ENCODE assay signal across 1 cellular context in genomic region chr22:44701824-44702478, GRCh38.
A peak's percentile ranks its signal among the peaks of the same experiment; 100 is the strongest.
TF ChIP-seq lines count a peak whose summit lies in the region.

TSS of gene PRR5 (plus strand) at chr22:44702204. CDS start at chr22:44702475, 271 bp downstream.

TF ChIP-seq in HepG2, 621 proteins besides CTCF, POLR2A, EP300 and RAD21 (continued from another document and continues in another):
- TF ChIP-seq TFE3 (CRISPR knock-in tag; IDR thresholded peaks at IDR 0.05) (0 out of 2 replicates have a peak, but pooled peaks have one; percentile 28), ZNF775 (CRISPR knock-in tag; IDR thresholded peaks at IDR 0.05; ENCODE audit: borderline replicate concordance) (no peak), DNMT3B (CRISPR knock-in tag; conservative IDR thresholded peaks at IDR 0.05) (no peak), ZNF446 (CRISPR knock-in tag; IDR thresholded peaks at IDR 0.05) (no peak), TRIM24 (CRISPR knock-in tag; IDR thresholded peaks at IDR 0.05) (no peak), ZNF230 (CRISPR knock-in tag; IDR thresholded peaks at IDR 0.05) (no peak), MAFG (CRISPR knock-in tag; IDR thresholded peaks at IDR 0.05) (no peak), HNF4G (IDR thresholded peaks at IDR 0.05; ENCODE audit: borderline replicate concordance, low read depth, low read length) (no peak), HNF4G (CRISPR knock-in tag; IDR thresholded peaks at IDR 0.05; ENCODE audit: borderline replicate concordance, low read depth) (no peak), ZNF367 (CRISPR knock-in tag; IDR thresholded peaks at IDR 0.05; ENCODE audit: borderline replicate concordance) (no peak), THAP9 (CRISPR knock-in tag; IDR thresholded peaks at IDR 0.05; ENCODE audit: borderline replicate concordance) (no peak), ZFY (CRISPR knock-in tag; IDR thresholded peaks at IDR 0.05) (peak; percentile 41; the same call in 1 of the 2 replicates), ZNF773 (CRISPR knock-in tag; IDR thresholded peaks at IDR 0.05; ENCODE audit: borderline replicate concordance) (no peak), AHDC1 (CRISPR knock-in tag; IDR thresholded peaks at IDR 0.05; ENCODE audit: borderline replicate concordance) (no peak), GPN1 (CRISPR knock-in tag; IDR thresholded peaks at IDR 0.05; ENCODE audit: borderline replicate concordance) (no peak), MTF1 (CRISPR knock-in tag; IDR thresholded peaks at IDR 0.05) (no peak), ZFP62 (CRISPR knock-in tag; IDR thresholded peaks at IDR 0.05) (no peak), ZNF205 (CRISPR knock-in tag; IDR thresholded peaks at IDR 0.05) (0 out of 2 replicates have a peak, but pooled peaks have one; percentile 29), SKI (IDR thresholded peaks at IDR 0.05; ENCODE audit: partially characterized antibody) (peak; percentile 60), ZSCAN29 (CRISPR knock-in tag; conservative IDR thresholded peaks at IDR 0.05) (no peak), ZNF704 (CRISPR knock-in tag; IDR thresholded peaks at IDR 0.05; ENCODE audit: borderline replicate concordance) (no peak), ZNF510 (CRISPR knock-in tag; IDR thresholded peaks at IDR 0.05; ENCODE audit: low read depth) (no peak), ZNF781 (CRISPR knock-in tag; IDR thresholded peaks at IDR 0.05; ENCODE audit: borderline replicate concordance, not compliant biosample characterization) (no peak), ZNF224 (CRISPR knock-in tag; IDR thresholded peaks at IDR 0.05) (no peak), CSRNP2 (CRISPR knock-in tag; conservative IDR thresholded peaks at IDR 0.05; ENCODE audit: low read depth) (no peak), NONO (IDR thresholded peaks at IDR 0.05) (no peak), NONO (CRISPR knock-in tag; conservative IDR thresholded peaks at IDR 0.05) (no peak), ZNF878 (CRISPR knock-in tag; IDR thresholded peaks at IDR 0.05) (no peak), LRRFIP1 (CRISPR knock-in tag; conservative IDR thresholded peaks at IDR 0.05) (no peak), CEBPB (IDR thresholded peaks at IDR 0.05; ENCODE audit: borderline replicate concordance, low read depth, low read length) (no peak), PAWR (CRISPR knock-in tag; IDR thresholded peaks at IDR 0.05; ENCODE audit: borderline replicate concordance) (no peak), IKZF4 (CRISPR knock-in tag; IDR thresholded peaks at IDR 0.05; ENCODE audit: borderline replicate concordance, low read depth, not compliant biosample characterization) (no peak), ESRRA (CRISPR knock-in tag; IDR thresholded peaks at IDR 0.05; ENCODE audit: low read depth) (no peak), SKIL (CRISPR knock-in tag; IDR thresholded peaks at IDR 0.05; ENCODE audit: borderline replicate concordance) (no peak), ZBTB26 (CRISPR knock-in tag; IDR thresholded peaks at IDR 0.05; ENCODE audit: borderline replicate concordance) (0 out of 2 replicates have a peak, but pooled peaks have one; percentile 37), ZNF143 (CRISPR knock-in tag; IDR thresholded peaks at IDR 0.05) (no peak), ZNF256 (CRISPR knock-in tag; conservative IDR thresholded peaks at IDR 0.05) (no peak), PTBP1 (IDR thresholded peaks at IDR 0.05; ENCODE audit: low read depth, low read length, poor library complexity, severe bottlenecking) (no peak), PATZ1 (CRISPR knock-in tag; IDR thresholded peaks at IDR 0.05) (no peak; the same call in 1 of the 2 replicates), CCDC6 (CRISPR knock-in tag; IDR thresholded peaks at IDR 0.05) (no peak; the same call in 1 of the 2 replicates), SMAD9 (CRISPR knock-in tag; IDR thresholded peaks at IDR 0.05) (no peak), ZNF549 (CRISPR knock-in tag; IDR thresholded peaks at IDR 0.05) (no peak)
